ENCODE assay signal across 8 cellular contexts in genomic region chr11:57426754-57427691, GRCh38. TPM values are rescaled to one million over a fixed set of nuclear protein-coding genes. Genes with fewer than 3 reads are reported as not detected.
DNase-seq lines count a peak whose midpoint lies in the region; ATAC-seq and TF ChIP-seq lines count a peak whose summit lies in the region.

TSS of gene SLC43A3 (minus strand) at chr11:57427121. CDS start at chr11:57426172, 949 bp downstream.

- no peaks in the 10 kb centered on the region for H3K36me3 ChIP-seq in colonic mucosa

- intact Hi-C loops in activated CD4-positive, alpha-beta T cell treated with anti-CD3 and anti-CD28 coated beads for 36 hours (cut with DNase I, micrococcal nuclease), result loop anchor here (1.0 to 5.0 kb wide), 11 partner anchors 33 to 1715 kb away; partner anchors contain the start of genes MED19 (in 2 of the 2), TMX2 (in 2 of the 2), FAM111A (in 1 of the 2) and LPXN (in 1 of the 2)
- intact Hi-C loops in colonic mucosa (cut with DNase I), result no loop called here

- H3K4me1 Mint-ChIP-seq in activated CD4-positive, alpha-beta T cell treated with anti-CD3 and anti-CD28 coated beads for 36 hours, result peaks cover 34% of the 10 kb centered on the region

- H3K4me3 ChIP-seq in GM08714 (ENCODE audit: low read length) (peak within 1 kb of the TSS; percentile 80), colonic mucosa (peak within 1 kb of the TSS; percentile 47)

- H3K27me3 ChIP-seq in colonic mucosa, result no peaks in the 10 kb centered on the region

- peak; percentile 92 for DNase-seq in HCEC 1CT
- DNase-seq in NCI-H1048 (lab: John Stamatoyannopoulos, UW), result peak; percentile 32
- DNase-seq in activated CD4-positive, alpha-beta T cell treated with anti-CD3 and anti-CD28 coated beads for 36 hours, result peak; percentile 90
- DNase-seq in colonic mucosa, result peak; percentile 76
- peak; percentile 89 for DNase-seq in left lobe of liver (ENCODE audit: low spot score)
- peak; percentile 76 for DNase-seq in stimulated activated CD4-positive, alpha-beta T cell treated with anti-CD3 and anti-CD28 coated beads, Interleukin-2, amount 100 ng/mL, for 4 hours (ENCODE audit: low read depth)
- no peak for DNase-seq in NCI-H524 treated with DMSO at 0.1 percent for 48 hours (lab: John Stamatoyannopoulos, UW)

- peak within 1 kb of the TSS; percentile 44 to 74 for H3K9ac ChIP-seq in colonic mucosa (ENCODE audit: low read depth in 2 of 2, low read length in 2 of 2)

- no peaks in the 10 kb centered on the region for H3K9me3 ChIP-seq in colonic mucosa

- H3K4me1 ChIP-seq in colonic mucosa, result peaks cover 14% of the 10 kb centered on the region

- POLR2A ChIA-PET in activated CD4-positive, alpha-beta T cell treated with anti-CD3 and anti-CD28 coated beads for 36 hours (lab: Charles Lee), result interaction anchor here (0.6 to 0.7 kb wide), 2 partner anchors 74 to 254 kb away, joined by 3 read pairs; no protein-coding TSS in a partner anchor

- CTCF ChIA-PET in activated CD4-positive, alpha-beta T cell treated with anti-CD3 and anti-CD28 coated beads for 36 hours (lab: Charles Lee), result interaction anchor here (0.7 to 2.8 kb wide), 9 partner anchors 9 to 280 kb away, joined by 3 to 21 read pairs (median 3); partner anchors contain the start of gene RTN4RL2

- H3K4me3 Mint-ChIP-seq in activated CD4-positive, alpha-beta T cell treated with anti-CD3 and anti-CD28 coated beads for 36 hours, result peak within 1 kb of the TSS; percentile 98

- H3K9me3 Mint-ChIP-seq in activated CD4-positive, alpha-beta T cell treated with anti-CD3 and anti-CD28 coated beads for 36 hours (ENCODE audit: low read depth), result no peaks in the 10 kb centered on the region

- peak; percentile 67 for ATAC-seq in activated CD4-positive, alpha-beta T cell treated with anti-CD3 and anti-CD28 coated beads for 36 hours
- peak; percentile 73 for ATAC-seq in left lobe of liver

- H3K27ac ChIP-seq in colonic mucosa, result peak within 1 kb of the TSS; percentile 73

- peak within 1 kb of the TSS; percentile 95 for H3K27ac Mint-ChIP-seq in activated CD4-positive, alpha-beta T cell treated with anti-CD3 and anti-CD28 coated beads for 36 hours

- peaks cover 47% of the 10 kb centered on the region for H3K36me3 Mint-ChIP-seq in activated CD4-positive, alpha-beta T cell treated with anti-CD3 and anti-CD28 coated beads for 36 hours (ENCODE audit: low read depth)

- no peak for TF ChIP-seq CTCF in colonic mucosa (IDR thresholded peaks at IDR 0.05)

- no peaks in the 10 kb centered on the region for H3K27me3 Mint-ChIP-seq in activated CD4-positive, alpha-beta T cell treated with anti-CD3 and anti-CD28 coated beads for 36 hours

RNA-seq across cellular contexts. Expression of gene SLC43A3, which starts in this region (rescaled TPM):
- 100 to 1,000 TPM; 268 to 333 TPM for total RNA-seq in activated CD4-positive, alpha-beta T cell treated with anti-CD3 and anti-CD28 coated beads for 36 hours
- total RNA-seq in colonic mucosa, result 10 to 100 TPM; 10.6 to 21.4 TPM
- total RNA-seq in left lobe of liver, result 127 TPM
